Comparison of ENCODE assay signal across 8 cellular contexts in genomic region chr10:78972947-78973900, GRCh38.
DNase-seq lines count a peak whose midpoint lies in the region; ATAC-seq and TF ChIP-seq lines count a peak whose summit lies in the region.

No MANE protein-coding gene starts in this region.

- TF ChIP-seq POLR2A in heart left ventricle (IDR thresholded peaks at IDR 0.05), result peak in 1 of 2 donors; percentile 73
- TF ChIP-seq POLR2A in tibial nerve (IDR thresholded peaks at IDR 0.05), result peak in 1 of 2 donors; percentile 23

- H3K9me3 ChIP-seq in heart left ventricle (no peaks in the 10 kb centered on the region), tibial nerve (no peaks in the 10 kb centered on the region)

- DNase-seq in NCI-H128 (lab: John Stamatoyannopoulos, UW; ENCODE audit: unreplicated experiment) (peak; percentile 68), SW480 (ENCODE audit: low spot score) (peak; percentile 98), amniotic epithelial cell (ENCODE audit: low read depth) (peak; percentile 95), heart left ventricle (peak; percentile 86 to 91 (median 89)), pons (ENCODE audit: low spot score) (peak; percentile 96), tibial nerve (ENCODE audit: low spot score in 2 of 2) (peak; percentile 51 to 72)

- H3K27ac ChIP-seq in heart left ventricle (peak overlapping the region; percentile 91 to 100 (median 98)), tibial nerve (peak overlapping the region; percentile 85 to 97 (median 92))

- H3K4me3 ChIP-seq in GM12875 (ENCODE audit: low read depth, low read length) (peak overlapping the region; percentile 44), heart left ventricle (peak overlapping the region; percentile 11 to 66 (median 54)), tibial nerve (peak overlapping the region; percentile 39 to 60 (median 45))

- H3K27me3 ChIP-seq in heart left ventricle (no peaks in the 10 kb centered on the region), tibial nerve (no peaks in the 10 kb centered on the region)

- ATAC-seq in HG02763 (IDR thresholded peaks at IDR 0.05; ENCODE audit: unreplicated experiment) (peak; percentile 82), heart left ventricle (peak; percentile 45 to 80 (median 72))

- intact Hi-C loops in heart left ventricle (cut with DNase I), result loop anchor here in 8 of 10 donors (1.0 to 10.0 kb wide), 11 partner anchors 41 to 938 kb away; partner anchors contain the start of genes ZMIZ1 (in 4 of the 8) and RPS24 (in 1 of the 8)

- H3K4me1 ChIP-seq in heart left ventricle (peaks cover 5 to 45% (median 30%) of the 10 kb centered on the region in 12 donors), tibial nerve (peaks cover 0 to 63% (median 28%) of the 10 kb centered on the region in 4 donors)

- H3K36me3 ChIP-seq in heart left ventricle, result no peaks in the 10 kb centered on the region
- no peaks in the 10 kb centered on the region for H3K36me3 ChIP-seq in tibial nerve

- 2 to 5% (median 4%) methylated on average over 21 to 49 of the region's 49 CpGs for WGBS in heart left ventricle, 4 donors
- 6% methylated on average over 20 to 40 of the region's 49 CpGs for WGBS in tibial nerve, 2 donors

- TF ChIP-seq EP300 in tibial nerve (IDR thresholded peaks at IDR 0.05), result peak in 1 of 2 donors; percentile 87

- TF ChIP-seq CTCF in GM12875 (IDR thresholded peaks at IDR 0.05; ENCODE audit: borderline replicate concordance, insufficient read depth, low read depth, low read length), result no peak
- TF ChIP-seq CTCF in heart left ventricle (IDR thresholded peaks at IDR 0.05), result no peak
- TF ChIP-seq CTCF in tibial nerve (IDR thresholded peaks at IDR 0.05), result peak in 2 of 5 experiments; percentile 23

Comparison
In these comparisons a context has a peak if more than half of its experiments do, and no peak if none do; other contexts are left out.
1. Peak in every context shown above with its lines: DNase-seq, ATAC-seq, H3K4me3 ChIP-seq and H3K27ac ChIP-seq.